In the genomic region with DNA sequence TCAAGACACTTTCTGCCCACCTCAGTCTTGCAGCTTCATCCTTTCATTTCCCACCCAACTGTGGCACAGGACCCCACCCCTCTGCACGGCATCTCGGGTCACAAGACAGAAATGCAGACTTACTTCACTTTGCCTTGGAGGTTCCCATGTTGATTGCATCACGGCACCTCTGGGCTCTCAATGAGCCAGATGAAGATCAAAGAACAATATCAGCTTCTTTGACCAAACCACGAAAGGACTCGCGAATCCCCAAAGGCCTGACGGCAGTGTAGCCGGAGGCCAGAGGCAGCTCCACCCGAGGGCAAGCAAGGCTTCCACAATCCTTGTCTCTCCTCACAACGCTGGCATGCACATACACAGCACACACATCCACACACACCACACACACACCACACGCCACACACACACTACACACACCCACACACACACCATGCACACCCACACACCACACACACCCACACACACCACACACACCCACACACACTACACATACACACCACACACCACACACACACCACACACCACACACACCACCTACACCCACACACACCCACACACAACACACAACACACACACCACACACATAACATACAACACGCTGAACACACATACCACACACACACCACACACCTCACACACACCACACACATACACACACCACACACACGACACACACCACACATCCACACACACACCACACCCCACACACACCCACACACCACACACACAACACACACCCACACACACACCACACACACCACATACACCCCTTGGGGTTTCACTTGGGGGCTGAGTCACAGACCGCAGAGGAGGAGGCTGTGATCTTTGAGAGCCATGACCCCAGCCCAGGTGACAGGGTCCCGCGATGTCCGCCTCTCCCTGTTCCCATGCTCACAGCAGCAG, we compare ENCODE assay signal across 1 cellular context.
TF ChIP-seq lines count a peak whose summit lies in the region.

No MANE protein-coding gene starts in this region.

TF ChIP-seq in GM12878, 131 proteins besides CTCF, POLR2A, EP300 and RAD21 (continues in another document):
- TF ChIP-seq MYC (IDR thresholded peaks at IDR 0.05; ENCODE audit: insufficient read depth, insufficient read length, insufficient replicate concordance, low read length, severe bottlenecking) (peak; percentile 58), BCL3 (IDR thresholded peaks at IDR 0.05; ENCODE audit: borderline replicate concordance, insufficient read depth, low read depth, low read length, poor library complexity, severe bottlenecking) (peak; percentile 91), MLLT1 (IDR thresholded peaks at IDR 0.05) (peak; percentile 99), TCF3 (IDR thresholded peaks at IDR 0.05; ENCODE audit: borderline replicate concordance, insufficient read depth, low read depth, low read length) (peak; percentile 58; the same call in 1 of the 2 replicates), MTA2 (IDR thresholded peaks at IDR 0.05; ENCODE audit: low read depth) (peak; percentile 78), POLR2AphosphoS5 (IDR thresholded peaks at IDR 0.05; ENCODE audit: low read length) (no peak), IKZF2 (IDR thresholded peaks at IDR 0.05) (peak; percentile 67 to 84; a peak in 3 of 4 replicates), ZNF207 (IDR thresholded peaks at IDR 0.05; ENCODE audit: borderline replicate concordance) (0 out of 2 replicates have a peak, but pooled peaks have one; percentile 39), NRF1 (conservative IDR thresholded peaks at IDR 0.05; ENCODE audit: low read depth, low read length) (no peak), EED (IDR thresholded peaks at IDR 0.05; ENCODE audit: low read depth) (peak; percentile 81), ZSCAN29 (IDR thresholded peaks at IDR 0.05) (no peak), IKZF1 (conservative IDR thresholded peaks at IDR 0.05) (peak; percentile 47; the same call in 1 of the 2 replicates), CHD4 (IDR thresholded peaks at IDR 0.05) (no peak), PML (IDR thresholded peaks at IDR 0.05; ENCODE audit: low read length) (0 out of 2 replicates have a peak, but pooled peaks have one; percentile 41), IRF3 (IDR thresholded peaks at IDR 0.05) (no peak), HDGF (IDR thresholded peaks at IDR 0.05) (peak; percentile 99), CEBPZ (IDR thresholded peaks at IDR 0.05; ENCODE audit: low read depth, low read length) (no peak), JUNB (IDR thresholded peaks at IDR 0.05) (no peak; the same call in 1 of the 2 replicates), MEF2A (IDR thresholded peaks at IDR 0.05; ENCODE audit: insufficient read depth, low read depth, low read length) (0 out of 2 replicates have a peak, but pooled peaks have one; percentile 18), STAT3 (IDR thresholded peaks at IDR 0.05; ENCODE audit: low read depth, low read length) (no peak), SRF (IDR thresholded peaks at IDR 0.05; ENCODE audit: low read depth in 2 of 2, low read length in 2 of 2) (no peak), MEF2B (IDR thresholded peaks at IDR 0.05; ENCODE audit: partially characterized antibody, poor library complexity, severe bottlenecking) (peak; percentile 95), BRCA1 (IDR thresholded peaks at IDR 0.05; ENCODE audit: low read depth, low read length) (no peak), HDAC2 (IDR thresholded peaks at IDR 0.05) (no peak), ETV6 (conservative IDR thresholded peaks at IDR 0.05 in 1 of 2, IDR thresholded peaks at IDR 0.05 in 1 of 2; ENCODE audit: borderline replicate concordance in 1 of 2, low read depth in 1 of 2) (peak in 1 of 2 experiments; percentile 55; a peak in 2 of 4 replicates), SMAD1 (IDR thresholded peaks at IDR 0.05; ENCODE audit: low read depth, partially characterized antibody) (peak; percentile 32), YBX1 (IDR thresholded peaks at IDR 0.05) (0 out of 2 replicates have a peak, but pooled peaks have one; percentile 41), EGR1 (IDR thresholded peaks at IDR 0.05; ENCODE audit: borderline replicate concordance in 1 of 2, low read depth in 2 of 2, low read length in 2 of 2) (peak; percentile 52 to 96), CREM (IDR thresholded peaks at IDR 0.05; ENCODE audit: low read depth) (peak; percentile 74; the same call in 1 of the 2 replicates), MXI1 (IDR thresholded peaks at IDR 0.05; ENCODE audit: low read depth, low read length) (no peak), POU2F2 (IDR thresholded peaks at IDR 0.05; ENCODE audit: borderline replicate concordance, low read depth, low read length) (peak; percentile 82; the same call in 1 of the 3 replicates), NFIC (IDR thresholded peaks at IDR 0.05; ENCODE audit: low read depth, low read length) (peak; percentile 84), BMI1 (IDR thresholded peaks at IDR 0.05; ENCODE audit: borderline replicate concordance) (peak; percentile 60; the same call in 1 of the 2 replicates), ZNF274 (IDR thresholded peaks at IDR 0.05; ENCODE audit: insufficient read depth, insufficient read length) (no peak), NBN (IDR thresholded peaks at IDR 0.05) (peak; percentile 99), TCF7 (IDR thresholded peaks at IDR 0.05; ENCODE audit: borderline replicate concordance) (0 out of 2 replicates have a peak, but pooled peaks have one; percentile 39), REST (IDR thresholded peaks at IDR 0.05; ENCODE audit: low read depth, low read length) (no peak), CEBPB (IDR thresholded peaks at IDR 0.05; ENCODE audit: borderline replicate concordance in 1 of 2, low read depth in 2 of 2, low read length in 2 of 2) (no peak), ZBTB33 (IDR thresholded peaks at IDR 0.05) (0 out of 2 replicates have a peak, but pooled peaks have one; percentile 37)
- TF ChIP-seq, protein P1, sequence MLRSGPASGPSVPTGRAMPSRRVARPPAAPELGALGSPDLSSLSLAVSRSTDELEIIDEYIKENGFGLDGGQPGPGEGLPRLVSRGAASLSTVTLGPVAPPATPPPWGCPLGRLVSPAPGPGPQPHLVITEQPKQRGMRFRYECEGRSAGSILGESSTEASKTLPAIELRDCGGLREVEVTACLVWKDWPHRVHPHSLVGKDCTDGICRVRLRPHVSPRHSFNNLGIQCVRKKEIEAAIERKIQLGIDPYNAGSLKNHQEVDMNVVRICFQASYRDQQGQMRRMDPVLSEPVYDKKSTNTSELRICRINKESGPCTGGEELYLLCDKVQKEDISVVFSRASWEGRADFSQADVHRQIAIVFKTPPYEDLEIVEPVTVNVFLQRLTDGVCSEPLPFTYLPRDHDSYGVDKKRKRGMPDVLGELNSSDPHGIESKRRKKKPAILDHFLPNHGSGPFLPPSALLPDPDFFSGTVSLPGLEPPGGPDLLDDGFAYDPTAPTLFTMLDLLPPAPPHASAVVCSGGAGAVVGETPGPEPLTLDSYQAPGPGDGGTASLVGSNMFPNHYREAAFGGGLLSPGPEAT (IDR thresholded peaks at IDR 0.05; ENCODE audit: low read depth): peak; percentile 4
- TF ChIP-seq, protein P2, sequence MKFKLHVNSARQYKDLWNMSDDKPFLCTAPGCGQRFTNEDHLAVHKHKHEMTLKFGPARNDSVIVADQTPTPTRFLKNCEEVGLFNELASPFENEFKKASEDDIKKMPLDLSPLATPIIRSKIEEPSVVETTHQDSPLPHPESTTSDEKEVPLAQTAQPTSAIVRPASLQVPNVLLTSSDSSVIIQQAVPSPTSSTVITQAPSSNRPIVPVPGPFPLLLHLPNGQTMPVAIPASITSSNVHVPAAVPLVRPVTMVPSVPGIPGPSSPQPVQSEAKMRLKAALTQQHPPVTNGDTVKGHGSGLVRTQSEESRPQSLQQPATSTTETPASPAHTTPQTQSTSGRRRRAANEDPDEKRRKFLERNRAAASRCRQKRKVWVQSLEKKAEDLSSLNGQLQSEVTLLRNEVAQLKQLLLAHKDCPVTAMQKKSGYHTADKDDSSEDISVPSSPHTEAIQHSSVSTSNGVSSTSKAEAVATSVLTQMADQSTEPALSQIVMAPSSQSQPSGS (IDR thresholded peaks at IDR 0.05; ENCODE audit: low read length): peak; percentile 88
- TF ChIP-seq, protein P3, sequence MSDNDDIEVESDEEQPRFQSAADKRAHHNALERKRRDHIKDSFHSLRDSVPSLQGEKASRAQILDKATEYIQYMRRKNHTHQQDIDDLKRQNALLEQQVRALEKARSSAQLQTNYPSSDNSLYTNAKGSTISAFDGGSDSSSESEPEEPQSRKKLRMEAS (IDR thresholded peaks at IDR 0.05; ENCODE audit: low read depth, low read length): no peak
